ENCODE assay signal across 7 cellular contexts in the genomic region with DNA sequence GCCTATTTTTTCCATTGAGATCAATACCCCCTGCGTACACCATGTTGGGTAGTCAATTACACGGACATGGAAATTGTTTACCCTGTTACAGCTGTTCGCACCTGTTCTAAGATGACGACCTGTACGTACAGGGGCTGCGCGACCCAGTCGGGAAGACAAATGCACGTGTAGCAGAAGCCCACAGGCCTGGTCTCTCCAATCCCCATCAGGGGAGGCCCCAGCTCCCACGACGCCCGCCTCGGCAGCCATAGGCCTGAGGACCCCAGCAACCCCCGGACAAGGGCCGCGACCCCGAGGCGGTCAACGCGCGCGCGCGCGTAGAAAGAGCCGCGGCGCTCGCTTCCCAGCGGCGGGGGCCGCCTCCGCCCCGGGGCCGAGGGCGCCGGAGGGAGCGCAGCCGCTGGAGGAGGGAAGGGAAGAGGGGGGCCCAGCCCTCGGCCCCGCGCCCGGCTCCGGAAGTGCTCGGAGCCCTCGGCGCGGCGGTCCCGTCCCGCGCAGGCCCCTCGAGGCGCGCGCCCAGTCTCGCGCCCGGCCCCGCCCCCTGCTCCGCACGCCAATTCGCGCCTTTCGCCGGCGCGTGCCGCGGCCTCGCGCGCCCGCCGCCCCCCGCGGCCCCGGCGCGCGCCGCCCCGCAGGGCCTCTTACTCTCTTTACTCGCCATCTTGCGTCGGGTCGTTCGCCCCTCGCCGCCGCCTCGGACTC. TPM values are rescaled to one million over a fixed set of nuclear protein-coding genes. Genes with fewer than 3 reads are reported as not detected.
A peak's percentile ranks its signal among the peaks of the same experiment; 100 is the strongest.
DNase-seq lines count a peak whose midpoint lies in the region; ATAC-seq and TF ChIP-seq lines count a peak whose summit lies in the region.

No MANE protein-coding gene starts in this region.

- WGBS in ectodermal cell, 2 experiments: 0% methylated on average over 92 of the region's 92 CpGs
- WGBS in mesenchymal stem cell: under 1% methylated on average over 44 of the region's 92 CpGs

- peak overlapping the region; percentile 49 for H2BK120ac ChIP-seq in mesenchymal stem cell (ENCODE audit: low read depth, low read length)

- H3K4me2 ChIP-seq in mesenchymal stem cell (ENCODE audit: low read length, poor library complexity, severe bottlenecking): peak overlapping the region; percentile 65

- H3K9me3 ChIP-seq in HEK293 (ENCODE audit: control insufficient read depth, insufficient read depth, low read depth, low read length): no peaks in the 10 kb centered on the region
- no peaks in the 10 kb centered on the region for H3K9me3 ChIP-seq in ectodermal cell (ENCODE audit: control insufficient read depth, low read length)
- no peaks in the 10 kb centered on the region for H3K9me3 ChIP-seq in mesenchymal stem cell (ENCODE audit: control insufficient read depth, low read length)
- no peaks in the 10 kb centered on the region for H3K9me3 ChIP-seq in stomach smooth muscle (ENCODE audit: control insufficient read depth in 2 of 2, low read length in 2 of 2)

- no peak for TF ChIP-seq POLR2A in NB4 (IDR thresholded peaks at IDR 0.05; ENCODE audit: extremely low read depth, insufficient read length)

- H3K18ac ChIP-seq in mesenchymal stem cell (ENCODE audit: low read depth in 1 of 2, low read length in 2 of 2): peak overlapping the region; percentile 28 to 79

- H2BK12ac ChIP-seq in mesenchymal stem cell (ENCODE audit: low read length in 2 of 2): peak overlapping the region in 1 of 2 experiments; percentile 51

- H3K27ac ChIP-seq in HEK293 (ENCODE audit: extremely low read depth, low read depth, low read length): peak overlapping the region; percentile 100
- peak overlapping the region; percentile 99 for H3K27ac ChIP-seq in ectodermal cell (ENCODE audit: insufficient read depth, low read depth, low read length, poor library complexity, severe bottlenecking)
- peak overlapping the region; percentile 95 for H3K27ac ChIP-seq in mesenchymal stem cell (ENCODE audit: low read length, poor library complexity, severe bottlenecking)
- H3K27ac ChIP-seq in stomach smooth muscle (ENCODE audit: low read length): peak overlapping the region; percentile 68

- no peak overlapping the region for H4K8ac ChIP-seq in mesenchymal stem cell (ENCODE audit: low read length)

- POLR2A ChIA-PET in HEK293 (lab: Yijun Ruan, JAX): interaction anchor here (0.5 to 2.0 kb wide), 5 partner anchors 12 to 177 kb away, joined by 3 to 5 read pairs (median 4); no protein-coding TSS in a partner anchor

- no peak overlapping the region for H3K14ac ChIP-seq in mesenchymal stem cell (ENCODE audit: low read length in 2 of 2)

- H3K9ac ChIP-seq in mesenchymal stem cell (ENCODE audit: low read length): peak overlapping the region; percentile 91
- peak overlapping the region; percentile 66 to 79 for H3K9ac ChIP-seq in stomach smooth muscle (ENCODE audit: low read length in 2 of 2)

- no peaks in the 10 kb centered on the region for H3K79me1 ChIP-seq in mesenchymal stem cell (replicated peaks; ENCODE audit: low read length, poor library complexity, severe bottlenecking)

- H3K23ac ChIP-seq in mesenchymal stem cell (ENCODE audit: low read length in 2 of 2): no peak overlapping the region

- TF ChIP-seq CTCF in HEK293 (tag by site-specific recombination; IDR thresholded peaks at IDR 0.05) (no peak), NB4 (IDR thresholded peaks at IDR 0.05; ENCODE audit: low read depth, low read length) (no peak)

- peak overlapping the region; percentile 32 to 51 for H3K4ac ChIP-seq in mesenchymal stem cell (ENCODE audit: low read depth in 1 of 2, low read length in 2 of 2)

- H3K4me3 ChIP-seq in HEK293 (ENCODE audit: low read depth, low read length): peak overlapping the region; percentile 98
- peak overlapping the region; percentile 99 for H3K4me3 ChIP-seq in NB4 (ENCODE audit: low read depth, low read length)
- H3K4me3 ChIP-seq in ectodermal cell (ENCODE audit: insufficient read depth, low read depth, low read length): peak overlapping the region; percentile 67
- H3K4me3 ChIP-seq in mesenchymal stem cell (ENCODE audit: insufficient read depth in 1 of 2, low read depth in 1 of 2, low read length in 2 of 2): peak overlapping the region; percentile 74 to 93
- peak overlapping the region; percentile 83 to 84 for H3K4me3 ChIP-seq in stomach smooth muscle (ENCODE audit: low read length in 2 of 2)

- H2BK5ac ChIP-seq in mesenchymal stem cell (ENCODE audit: low read depth, low read length, poor library complexity, severe bottlenecking): peak overlapping the region; percentile 79

- H3K36me3 ChIP-seq in HEK293 (ENCODE audit: control insufficient read depth in 2 of 2, insufficient read depth in 1 of 2, low read length in 2 of 2) (peaks cover 37 to 42% of the 10 kb centered on the region in 2 experiments), ectodermal cell (ENCODE audit: control insufficient read depth, insufficient read depth, low read length) (no peaks in the 10 kb centered on the region), mesenchymal stem cell (ENCODE audit: control insufficient read depth in 1 of 2, insufficient read depth in 2 of 2, low read depth in 1 of 2, low read length in 2 of 2) (no peaks in the 10 kb centered on the region), stomach smooth muscle (ENCODE audit: control insufficient read depth in 2 of 2, insufficient read depth in 2 of 2, low read length in 2 of 2) (no peaks in the 10 kb centered on the region)

- DNase-seq in NB4 (ENCODE audit: low read depth): peak; percentile 74
- peak; percentile 15 for DNase-seq in mesenchymal stem cell

- CTCF ChIA-PET in HEK293 (lab: Yijun Ruan, JAX): interaction anchor here (0.7 to 1.3 kb wide), 2 partner anchors 15 to 803 kb away, joined by 3 to 4 read pairs; no protein-coding TSS in a partner anchor

- H3K4me1 ChIP-seq in HEK293 (ENCODE audit: control insufficient read depth, insufficient read depth, low read length) (peaks cover 8% of the 10 kb centered on the region), ectodermal cell (ENCODE audit: control insufficient read depth, insufficient read depth, low read length) (peaks cover 6% of the 10 kb centered on the region), mesenchymal stem cell (ENCODE audit: control insufficient read depth, insufficient read depth, low read depth, low read length) (peaks cover 5% of the 10 kb centered on the region), stomach smooth muscle (ENCODE audit: control insufficient read depth, insufficient read depth, low read length) (peaks cover 26% of the 10 kb centered on the region)

- peak; percentile 54 for ATAC-seq in GM18502 (IDR thresholded peaks at IDR 0.05; ENCODE audit: poor library complexity, unreplicated experiment)
- peak; percentile 44 to 59 for ATAC-seq in activated CD4-positive, CD25-positive, alpha-beta regulatory T cell treated with anti-CD3 and anti-CD28 coated beads, Interleukin-2, amount 50 U/mL, for 24 hours

- H2AK5ac ChIP-seq in mesenchymal stem cell (ENCODE audit: low read length, severe bottlenecking): no peak overlapping the region

- no peak overlapping the region for H2BK15ac ChIP-seq in mesenchymal stem cell (ENCODE audit: low read depth, poor library complexity, severe bottlenecking)

- H3K27me3 ChIP-seq in ectodermal cell (ENCODE audit: control insufficient read depth, insufficient read depth, low read length, poor library complexity, severe bottlenecking) (no peaks in the 10 kb centered on the region), mesenchymal stem cell (ENCODE audit: control insufficient read depth in 1 of 2, insufficient read depth in 1 of 2, low read length in 2 of 2) (peaks cover 0 to 34% of the 10 kb centered on the region in 2 experiments), stomach smooth muscle (ENCODE audit: control insufficient read depth in 1 of 2, insufficient read depth in 2 of 2, low read length in 2 of 2) (peaks cover 0 to 6% of the 10 kb centered on the region in 2 donors)

- H2AFZ ChIP-seq in mesenchymal stem cell (ENCODE audit: low read depth, low read length): no peak overlapping the region

- peak overlapping the region; percentile 89 for H4K91ac ChIP-seq in mesenchymal stem cell (ENCODE audit: low read length)

TF ChIP-seq in HEK293, 187 proteins besides CTCF, POLR2A, EP300 and RAD21 (continues in another document):
- TF ChIP-seq ZNF623 (tag by site-specific recombination; IDR thresholded peaks at IDR 0.05) (no peak), GLIS2 (tag by site-specific recombination; IDR thresholded peaks at IDR 0.05) (peak; percentile 13; the same call in 1 of the 2 replicates), SCRT1 (tag by site-specific recombination; IDR thresholded peaks at IDR 0.05; ENCODE audit: borderline replicate concordance) (0 out of 2 replicates have a peak, but pooled peaks have one; percentile 45), YY2 (tag by site-specific recombination; IDR thresholded peaks at IDR 0.05) (no peak), ZFHX2 (tag by site-specific recombination; conservative IDR thresholded peaks at IDR 0.05) (peak; percentile 18; the same call in 1 of the 2 replicates), ZNF473 (tag by site-specific recombination; IDR thresholded peaks at IDR 0.05) (no peak), REST (tag by site-specific recombination; IDR thresholded peaks at IDR 0.05) (no peak)

RNA-seq across cellular contexts. Expression of gene RBBP7, which starts 0.6 kb away (rescaled TPM):
- polyA plus RNA-seq in ectodermal cell (2013, experiment 1 of 4): 185 TPM
- polyA plus RNA-seq in ectodermal cell (2013, experiment 2 of 4): 183 TPM
- 146 TPM for polyA plus RNA-seq in ectodermal cell (2013, experiment 3 of 4)
- 147 TPM for polyA plus RNA-seq in ectodermal cell (2013, experiment 4 of 4)
- polyA plus RNA-seq in mesenchymal stem cell (2013, experiment 1 of 2): 90.4 TPM
- polyA plus RNA-seq in mesenchymal stem cell (2013, experiment 2 of 2): 99.7 TPM

Comparison
In these comparisons a context has a peak if more than half of its experiments do, and no peak if none do; other contexts are left out.
1. Peak in every context shown above with its lines: DNase-seq, ATAC-seq, H3K4me3 ChIP-seq and H3K27ac ChIP-seq.